8 cellular contexts compared by ENCODE assay signal in the genomic region with DNA sequence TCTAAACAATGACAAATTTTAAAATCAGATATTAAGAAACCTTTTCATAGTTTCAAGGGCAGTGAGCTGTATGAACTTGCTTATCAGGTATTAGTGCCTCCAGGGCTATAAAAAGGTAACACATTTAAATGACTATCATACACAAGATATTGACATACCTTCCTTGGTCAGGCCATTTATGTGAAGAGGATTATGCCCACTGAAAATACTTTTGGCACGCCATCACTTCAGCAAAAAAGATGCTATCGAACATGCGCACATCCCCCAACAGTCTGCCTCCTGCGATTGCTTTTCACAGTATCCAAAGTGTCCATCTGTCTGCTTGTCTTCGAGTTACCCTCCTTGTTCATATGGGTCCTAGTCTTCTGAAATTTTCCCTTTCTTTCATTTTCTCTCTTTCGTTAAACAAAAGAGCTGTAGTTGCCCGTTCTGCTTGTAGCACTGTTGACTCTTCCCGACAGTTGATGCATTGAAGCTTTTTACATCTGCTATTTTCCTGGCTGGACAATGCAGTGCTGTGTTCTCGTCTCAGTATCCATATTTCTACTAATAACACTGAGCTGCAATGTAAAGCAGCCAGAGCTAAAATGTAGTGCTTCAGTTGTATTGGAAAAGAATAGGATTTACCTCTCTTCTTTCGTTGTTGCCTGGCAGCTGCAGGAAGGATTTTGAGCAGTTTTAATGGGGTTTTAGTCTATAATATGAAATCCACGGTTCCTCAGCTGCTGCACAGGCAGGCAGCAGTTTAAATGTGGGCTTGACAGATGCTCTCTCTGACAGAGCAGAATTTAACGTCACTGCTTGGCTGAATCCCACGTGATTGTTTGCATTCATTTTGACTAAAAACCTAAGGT. TPM values are rescaled to one million over a fixed set of nuclear protein-coding genes. Genes with fewer than 3 reads are reported as not detected.
DNase-seq lines count a peak whose midpoint lies in the region; ATAC-seq and TF ChIP-seq lines count a peak whose summit lies in the region.

A gene with protein sequence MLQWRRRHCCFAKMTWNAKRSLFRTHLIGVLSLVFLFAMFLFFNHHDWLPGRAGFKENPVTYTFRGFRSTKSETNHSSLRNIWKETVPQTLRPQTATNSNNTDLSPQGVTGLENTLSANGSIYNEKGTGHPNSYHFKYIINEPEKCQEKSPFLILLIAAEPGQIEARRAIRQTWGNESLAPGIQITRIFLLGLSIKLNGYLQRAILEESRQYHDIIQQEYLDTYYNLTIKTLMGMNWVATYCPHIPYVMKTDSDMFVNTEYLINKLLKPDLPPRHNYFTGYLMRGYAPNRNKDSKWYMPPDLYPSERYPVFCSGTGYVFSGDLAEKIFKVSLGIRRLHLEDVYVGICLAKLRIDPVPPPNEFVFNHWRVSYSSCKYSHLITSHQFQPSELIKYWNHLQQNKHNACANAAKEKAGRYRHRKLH (minus strand): TSS at position 753 of the 854 bp plus-strand sequence. CDS start 5,051 bp downstream, outside the sequence.

- peak within 1 kb of the TSS; percentile 77 for H3K27ac Mint-ChIP-seq in activated T-cell treated with anti-CD3 and anti-CD28 coated beads, Interleukin-2, amount 50 U/mL, for 72 hours

- H3K4me3 ChIP-seq in mammary epithelial cell (replicated peaks in 1 of 3; ENCODE audit: insufficient read depth in 1 of 3, low read depth in 2 of 3, low read length in 3 of 3): peak within 1 kb of the TSS; percentile 13 to 35 (median 23)

- in situ Hi-C loops in mammary epithelial cell (cut with MboI; ENCODE audit: low sequenced_read_pairs in 2 of 2): loop anchor here (25.0 kb wide), 1 partner anchor 151 kb away; no protein-coding TSS in a partner anchor

- no TSS peak for BruUV-seq in mammary epithelial cell (replicated peaks; lab: Mats Ljungman, UMichigan)

- TF ChIP-seq CTCF in mammary epithelial cell (conservative IDR thresholded peaks at IDR 0.05 in 1 of 2, IDR thresholded peaks at IDR 0.05 in 1 of 2; ENCODE audit: extremely low read depth in 1 of 2, insufficient read depth in 1 of 2, low read depth in 1 of 2, low read length in 2 of 2): no peak

- CTCF ChIA-PET in mammary epithelial cell (lab: Charles Lee; ENCODE audit: low non-redundant PET): interaction anchor here (0.5 to 0.7 kb wide), 2 partner anchors 44 to 53 kb away, joined by 6 to 7 read pairs; no protein-coding TSS in a partner anchor

- H3K4me3 Mint-ChIP-seq in activated T-cell treated with anti-CD3 and anti-CD28 coated beads, Interleukin-2, amount 50 U/mL, for 72 hours: peak within 1 kb of the TSS; percentile 53 to 83

- H3K36me3 ChIP-seq in mammary epithelial cell (ENCODE audit: insufficient read depth, low read length): no peaks in the 10 kb centered on the region

- no peaks in the 10 kb centered on the region for H3K27me3 Mint-ChIP-seq in activated T-cell treated with anti-CD3 and anti-CD28 coated beads, Interleukin-2, amount 50 U/mL, for 72 hours (ENCODE audit: low read depth)

- no peaks in the 10 kb centered on the region for H3K9me3 ChIP-seq in mammary epithelial cell (replicated peaks; ENCODE audit: insufficient read depth, low read length)

- peak in 1 of 2 donors; percentile 6 for DNase-seq in activated T-cell treated with anti-CD3 and anti-CD28 coated beads, Interleukin-2, amount 50 U/mL, for 72 hours
- DNase-seq in activated T-cell treated with anti-CD3 and anti-CD28 coated beads for 4 hours (no peak), NCI-H748 treated with DMSO at 0.1 percent for 48 hours (lab: John Stamatoyannopoulos, UW) (peak; percentile 51), mammary epithelial cell (peak; percentile 43), left colon (peak in 1 of 2 donors; percentile 44)
- no peak for DNase-seq in stimulated activated naive CD8-positive, alpha-beta T cell treated with anti-CD3 and anti-CD28 coated beads, Interleukin-15, Interleukin-2, amounts not matched to agents 100 U/mL and 50 U/mL, for 24 hours

- H3K9me3 Mint-ChIP-seq in activated T-cell treated with anti-CD3 and anti-CD28 coated beads, Interleukin-2, amount 50 U/mL, for 72 hours: no peaks in the 10 kb centered on the region

- WGBS in mammary epithelial cell (ENCODE audit: low coverage, missing lambda C conversion rate): 16% methylated on average over 13 of the region's 13 CpGs

- peak within 1 kb of the TSS; percentile 35 for H3K27ac ChIP-seq in mammary epithelial cell (ENCODE audit: insufficient read depth, low read depth, low read length)

- intact Hi-C loops in mammary epithelial cell (cut with micrococcal nuclease) (loop anchor here (10.0 kb wide), 1 partner anchor 219 kb away; no protein-coding TSS in a partner anchor), left colon (cut with DNase I, micrococcal nuclease) (loop anchor here in 1 of 2 donors (10.0 kb wide), 1 partner anchor 229 kb away; no protein-coding TSS in a partner anchor)

- ATAC-seq in activated T-cell treated with anti-CD3 and anti-CD28 coated beads, Interleukin-2, amount 50 U/mL, for 72 hours (replicated peaks in 1 of 2): peak; percentile 50 to 85
- ATAC-seq in left colon (peak; percentile 65), HG03039 (IDR thresholded peaks at IDR 0.05; ENCODE audit: unreplicated experiment) (no peak), HG02938 (IDR thresholded peaks at IDR 0.05; ENCODE audit: unreplicated experiment) (no peak)
- ATAC-seq in stimulated activated naive CD8-positive, alpha-beta T cell treated with anti-CD3 and anti-CD28 coated beads, Interleukin-15, Interleukin-2, amounts not matched to agents 100 U/mL and 50 U/mL, for 24 hours: peak; percentile 40

- peaks cover 75% of the 10 kb centered on the region for H3K79me2 ChIP-seq in mammary epithelial cell (ENCODE audit: insufficient read depth, low read length)

- H2AFZ ChIP-seq in mammary epithelial cell (ENCODE audit: low read depth, low read length): peak within 1 kb of the TSS; percentile 35

- H3K36me3 Mint-ChIP-seq in activated T-cell treated with anti-CD3 and anti-CD28 coated beads, Interleukin-2, amount 50 U/mL, for 72 hours (ENCODE audit: insufficient read depth in 2 of 2): peaks cover 0 to 2% of the 10 kb centered on the region in 2 donors

- H3K9ac ChIP-seq in mammary epithelial cell (ENCODE audit: insufficient read depth, low read length): peak within 1 kb of the TSS; percentile 24

- H3K4me1 ChIP-seq in mammary epithelial cell (ENCODE audit: insufficient read depth, low read length): peaks cover 13% of the 10 kb centered on the region

- no peaks in the 10 kb centered on the region for H3K27me3 ChIP-seq in mammary epithelial cell (ENCODE audit: insufficient read depth, low read length)

- dilution Hi-C loops in mammary epithelial cell (cut with HindIII; ENCODE audit: low sequenced_read_pairs): no loop called here

- peaks cover 27% of the 10 kb centered on the region for H3K4me1 Mint-ChIP-seq in activated T-cell treated with anti-CD3 and anti-CD28 coated beads, Interleukin-2, amount 50 U/mL, for 72 hours (ENCODE audit: low read depth)

- peak within 1 kb of the TSS; percentile 87 for H3K4me2 ChIP-seq in mammary epithelial cell (ENCODE audit: insufficient read depth, low read depth, low read length)

- H4K20me1 ChIP-seq in mammary epithelial cell (ENCODE audit: insufficient read depth, low read length): no peaks in the 10 kb centered on the region

RNA-seq across cellular contexts. Expression of the gene that starts here (rescaled TPM):
- total RNA-seq in activated T-cell treated with anti-CD3 and anti-CD28 coated beads, Interleukin-2, amount 50 U/mL, for 72 hours: under 1 TPM; 0.07 to 0.10 TPM
- under 1 TPM in 1 of 2 donors, not detected in 1; 0.12 TPM for total RNA-seq in mammary epithelial cell
- polyA plus RNA-seq in mammary epithelial cell: 0.02 TPM
- not detected for polyA minus RNA-seq in mammary epithelial cell
- under 1 TPM; 0.46 to 0.50 TPM for total RNA-seq in left colon

Comparison
In these comparisons a context has a peak if more than half of its experiments do, and no peak if none do; other contexts are left out.
1. Peak in ATAC-seq in activated T-cell treated with anti-CD3 and anti-CD28 coated beads, Interleukin-2, amount 50 U/mL, for 72 hours; RNA of the gene not detected or under 1 TPM.
2. Peak in DNase-seq, H3K4me3 ChIP-seq, H3K27ac ChIP-seq, H3K9ac ChIP-seq and H3K4me2 ChIP-seq in mammary epithelial cell; RNA of the gene not detected or under 1 TPM.
3. Peak in ATAC-seq in left colon; RNA of the gene not detected or under 1 TPM.